ENCODE assay signal across 6 cellular contexts in the genomic region with DNA sequence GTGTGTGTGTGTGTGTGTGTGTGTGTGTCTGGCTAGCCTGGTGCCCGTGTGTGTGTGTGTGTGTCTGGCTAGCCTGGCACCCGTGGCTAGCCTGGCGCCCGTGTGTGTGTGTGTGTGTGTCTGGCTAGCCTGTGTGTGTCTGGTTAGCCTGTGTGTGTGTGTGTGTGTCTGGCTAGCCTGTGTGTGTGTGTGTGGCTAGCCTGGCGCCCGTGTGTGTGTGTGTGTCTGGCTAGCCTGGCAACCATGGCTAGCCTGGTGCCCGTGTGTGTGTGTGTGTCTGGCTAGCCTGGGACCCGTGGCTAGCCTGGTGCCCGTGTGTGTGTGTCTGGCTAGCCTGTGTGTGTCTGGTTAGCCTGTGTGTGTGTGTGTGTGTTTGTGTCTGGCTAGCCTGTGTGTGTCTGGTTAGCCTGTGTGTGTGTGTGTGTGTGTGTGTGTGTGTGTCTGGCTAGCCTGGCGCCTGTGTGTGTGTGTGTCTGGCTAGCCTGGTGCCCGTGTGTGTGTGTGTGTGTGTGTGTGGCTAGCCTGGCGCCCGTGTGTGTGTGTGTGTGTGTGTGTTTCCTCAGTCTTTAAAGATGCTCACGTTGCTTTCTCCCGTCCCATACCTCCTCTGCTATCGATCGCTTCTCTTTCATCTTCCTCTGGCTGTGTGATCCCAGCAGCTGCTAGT. TPM values are rescaled to one million over a fixed set of nuclear protein-coding genes. Genes with fewer than 3 reads are reported as not detected.
DNase-seq lines count a peak whose midpoint lies in the region; TF ChIP-seq lines count a peak whose summit lies in the region.
"Not testable (repeated sequence)": the region's sequence is repeated elsewhere in the genome, so short reads cannot be mapped to it uniquely, and the experiment has no call there.

No MANE protein-coding gene starts in this region.

- H3K9me2 ChIP-seq in MM.1S (replicated peaks; ENCODE audit: insufficient read depth, low read length), result not testable (repeated sequence)

- H3K9me3 Mint-ChIP-seq in Caco-2 (ENCODE audit: unreplicated experiment); activated CD4-positive, alpha-beta T cell treated with anti-CD3 and anti-CD28 coated beads, Interleukin-2, amount 10 ng/mL, durations not matched to agents 24 days and 14 days: not testable (repeated sequence)

- not testable (repeated sequence) for H4K20me1 ChIP-seq in MM.1S (ENCODE audit: insufficient read depth, low read length)

- H3K9ac ChIP-seq in MM.1S (ENCODE audit: low read length) (peak overlapping the region; percentile 78; the same call in 1 of the 2 replicates), colonic mucosa (ENCODE audit: low read depth in 2 of 2, low read length in 2 of 2) (peak overlapping the region; percentile 57 to 58), skeletal muscle tissue (ENCODE audit: low read depth in 1 of 3, low read length in 3 of 3) (peak overlapping the region in 2 of 3 donors; percentile 67 to 83)

- H3K4me1 ChIP-seq in Caco-2, result not testable (repeated sequence)
- H3K4me1 ChIP-seq in MM.1S (ENCODE audit: low read length) (peaks cover 17% of the 10 kb centered on the region), colonic mucosa (peaks cover 20% of the 10 kb centered on the region), skeletal muscle tissue (ENCODE audit: control insufficient read depth in 3 of 3, insufficient read depth in 3 of 3, low read length in 3 of 3) (peaks cover 24 to 32% (median 32%) of the 10 kb centered on the region in 3 donors)

- DNase-seq in Caco-2; MM.1S; activated CD4-positive, alpha-beta T cell treated with anti-CD3 and anti-CD28 coated beads, Interleukin-2, amount 10 ng/mL, durations not matched to agents 24 days and 14 days; colonic mucosa: not testable (repeated sequence)
- peak; percentile 71 for DNase-seq in kidney tubule cell (ENCODE audit: low spot score)

- peak overlapping the region; percentile 82 for H3K4me2 ChIP-seq in MM.1S (ENCODE audit: low read depth, low read length)

- H3K4me3 ChIP-seq in Caco-2 (ENCODE audit: low read depth, low read length) (peak overlapping the region; percentile 59), MM.1S (ENCODE audit: low read length) (peak overlapping the region; percentile 88; the same call in 1 of the 2 replicates), skeletal muscle tissue (ENCODE audit: low read length in 3 of 3) (peak overlapping the region; percentile 78 to 87 (median 79))
- not testable (repeated sequence) for H3K4me3 ChIP-seq in colonic mucosa

- H3K4me3 Mint-ChIP-seq in Caco-2 (ENCODE audit: unreplicated experiment), result peak overlapping the region; percentile 75
- peak overlapping the region; percentile 84 for H3K4me3 Mint-ChIP-seq in activated CD4-positive, alpha-beta T cell treated with anti-CD3 and anti-CD28 coated beads, Interleukin-2, amount 10 ng/mL, durations not matched to agents 24 days and 14 days

- not testable (repeated sequence) for H3K27ac ChIP-seq in MM.1S (ENCODE audit: low read length); colonic mucosa; skeletal muscle tissue (ENCODE audit: low read depth, low read length)

- not testable (repeated sequence) for H3K27me3 ChIP-seq in Caco-2 (replicated peaks; ENCODE audit: control insufficient read depth, insufficient read depth, low read length); MM.1S (replicated peaks; ENCODE audit: insufficient read depth, low read length); colonic mucosa; skeletal muscle tissue (ENCODE audit: control insufficient read depth in 3 of 3, insufficient read depth in 3 of 3, low read length in 3 of 3)

- H3K9me3 ChIP-seq in Caco-2; MM.1S (replicated peaks; ENCODE audit: insufficient read depth, low read length); colonic mucosa; skeletal muscle tissue (ENCODE audit: control insufficient read depth in 3 of 3, low read length in 3 of 3): not testable (repeated sequence)

- intact Hi-C loops in Caco-2 (cut with micrococcal nuclease; ENCODE audit: unreplicated experiment); activated CD4-positive, alpha-beta T cell treated with anti-CD3 and anti-CD28 coated beads, Interleukin-2, amount 10 ng/mL, durations not matched to agents 24 days and 14 days (cut with micrococcal nuclease); colonic mucosa (cut with DNase I): not testable (repeated sequence)

- not testable (repeated sequence) for TF ChIP-seq CTCF in Caco-2 (IDR thresholded peaks at IDR 0.05; ENCODE audit: insufficient read depth in 1 of 2, low read depth in 1 of 2, low read length in 1 of 2, severe bottlenecking in 1 of 2, unreplicated experiment in 1 of 2); MM.1S (IDR thresholded peaks at IDR 0.05; ENCODE audit: low read length); colonic mucosa (IDR thresholded peaks at IDR 0.05)

- CTCF ChIA-PET in Caco-2 (lab: Charles Lee), result not testable (repeated sequence)

- H3K36me3 ChIP-seq in Caco-2 (ENCODE audit: control insufficient read depth, insufficient read depth, low read length); MM.1S (replicated peaks; ENCODE audit: insufficient read depth, low read length); colonic mucosa; skeletal muscle tissue (ENCODE audit: control insufficient read depth in 3 of 3, insufficient read depth in 3 of 3, low read length in 3 of 3): not testable (repeated sequence)

- H3K79me2 ChIP-seq in MM.1S (ENCODE audit: low read length), result peaks cover 31% of the 10 kb centered on the region

- not testable (repeated sequence) for H3F3A ChIP-seq in MM.1S (ENCODE audit: insufficient read depth, low read length)

- POLR2A ChIA-PET in Caco-2 (lab: Charles Lee), result not testable (repeated sequence)

- H3K27ac Mint-ChIP-seq in Caco-2 (ENCODE audit: unreplicated experiment), result peak overlapping the region; percentile 85
- not testable (repeated sequence) for H3K27ac Mint-ChIP-seq in activated CD4-positive, alpha-beta T cell treated with anti-CD3 and anti-CD28 coated beads, Interleukin-2, amount 10 ng/mL, durations not matched to agents 24 days and 14 days

- H3K36me3 Mint-ChIP-seq in Caco-2 (ENCODE audit: insufficient read depth, unreplicated experiment); activated CD4-positive, alpha-beta T cell treated with anti-CD3 and anti-CD28 coated beads, Interleukin-2, amount 10 ng/mL, durations not matched to agents 24 days and 14 days (ENCODE audit: low read depth): not testable (repeated sequence)

- not testable (repeated sequence) for H3K27me3 Mint-ChIP-seq in Caco-2 (ENCODE audit: insufficient read depth, unreplicated experiment); activated CD4-positive, alpha-beta T cell treated with anti-CD3 and anti-CD28 coated beads, Interleukin-2, amount 10 ng/mL, durations not matched to agents 24 days and 14 days

- BruUV-seq in Caco-2 (replicated peaks; lab: Mats Ljungman, UMichigan), result not testable (repeated sequence)

- not testable (repeated sequence) for H2AFZ ChIP-seq in MM.1S (ENCODE audit: low read length)

- peaks cover 12% of the 10 kb centered on the region for H3K4me1 Mint-ChIP-seq in Caco-2 (ENCODE audit: low read depth, unreplicated experiment)
- H3K4me1 Mint-ChIP-seq in activated CD4-positive, alpha-beta T cell treated with anti-CD3 and anti-CD28 coated beads, Interleukin-2, amount 10 ng/mL, durations not matched to agents 24 days and 14 days, result peaks cover 24% of the 10 kb centered on the region

RNA-seq across cellular contexts. Expression of a gene that starts 1.4 kb away (rescaled TPM):
- total RNA-seq in Caco-2 (2022), result 45.3 and 45.8 TPM in 2 replicates
- total RNA-seq in activated CD4-positive, alpha-beta T cell treated with anti-CD3 and anti-CD28 coated beads, Interleukin-2, amount 10 ng/mL, durations not matched to agents 24 days and 14 days, result 43.2 and 50.3 TPM in 2 replicates
- 10 to 100 TPM; 25.6 to 59.3 TPM for total RNA-seq in colonic mucosa
- total RNA-seq in skeletal muscle tissue, result 11.0 TPM

RNA-seq across cellular contexts. Expression of a gene that starts 4.4 kb away (rescaled TPM):
- total RNA-seq in Caco-2 (2022), result not detected in 2 replicates
- total RNA-seq in activated CD4-positive, alpha-beta T cell treated with anti-CD3 and anti-CD28 coated beads, Interleukin-2, amount 10 ng/mL, durations not matched to agents 24 days and 14 days, result 1.1 TPM in 2 replicates
- total RNA-seq in colonic mucosa, result under 1 TPM; 0.32 to 0.35 TPM
- 1.6 TPM for total RNA-seq in skeletal muscle tissue

RNA-seq across cellular contexts. Expression of a gene that starts 11.0 kb away (rescaled TPM):
- total RNA-seq in Caco-2 (2022) (0.14 TPM in 1 of 2 replicates, not detected in the other), colonic mucosa (not detected), skeletal muscle tissue (not detected)
- total RNA-seq in activated CD4-positive, alpha-beta T cell treated with anti-CD3 and anti-CD28 coated beads, Interleukin-2, amount 10 ng/mL, durations not matched to agents 24 days and 14 days, result not detected in 2 replicates

RNA-seq across cellular contexts. Expression of a gene that starts 18.7 kb away (rescaled TPM):
- total RNA-seq in Caco-2 (2022) (18.7 and 19.1 TPM in 2 replicates), colonic mucosa (10 to 100 TPM; 34.9 to 38.5 TPM), skeletal muscle tissue (5.7 TPM)
- total RNA-seq in activated CD4-positive, alpha-beta T cell treated with anti-CD3 and anti-CD28 coated beads, Interleukin-2, amount 10 ng/mL, durations not matched to agents 24 days and 14 days, result 12.5 and 16.5 TPM in 2 replicates

RNA-seq across cellular contexts. Expression of a gene that starts 43.7 kb away (rescaled TPM):
- 85.3 and 87.9 TPM in 2 replicates for total RNA-seq in Caco-2 (2022)
- 121 and 124 TPM in 2 replicates for total RNA-seq in activated CD4-positive, alpha-beta T cell treated with anti-CD3 and anti-CD28 coated beads, Interleukin-2, amount 10 ng/mL, durations not matched to agents 24 days and 14 days
- total RNA-seq in colonic mucosa, result 100 to 1,000 TPM in 1 of 2 donors, 10 to 100 TPM in 1; 74.6 to 139 TPM
- 9.9 TPM for total RNA-seq in skeletal muscle tissue
